23 cellular contexts compared by ENCODE assay signal in the genomic region with DNA sequence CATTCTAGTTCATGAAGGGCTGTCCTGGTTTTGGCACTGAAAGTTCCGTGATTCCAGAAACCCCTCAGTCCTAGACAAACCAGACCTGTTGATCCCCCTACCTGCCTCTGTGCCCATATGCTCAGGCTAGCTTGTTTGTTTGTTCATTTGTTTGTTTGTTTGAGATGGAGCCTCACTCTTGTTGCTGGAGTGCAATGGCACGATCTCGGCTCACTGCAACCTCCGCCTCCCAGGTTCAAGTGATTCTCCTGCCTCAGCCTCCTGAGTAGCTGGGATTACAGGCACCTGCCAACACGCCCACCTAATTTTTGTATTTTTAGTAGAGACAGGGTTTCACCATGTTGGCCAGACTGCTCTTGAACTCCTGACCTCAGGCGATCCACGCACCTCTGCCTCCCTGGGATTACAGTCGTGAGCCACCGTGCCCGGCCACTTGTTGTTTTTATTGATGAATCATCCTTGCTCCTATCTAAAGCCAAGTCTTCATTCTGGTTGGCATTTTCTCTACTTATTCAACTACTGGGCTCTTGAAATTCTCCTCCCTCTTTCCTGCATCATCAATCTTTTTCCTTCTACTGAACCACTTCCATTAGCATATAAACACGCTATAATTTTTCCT.
"Had no signal": no experiment of that assay in that cellular context is flagged by ENCODE, and none has a peak within 500 bp of the region (broad histone marks: within the 10 kb centered on the region; RNA-seq: fewer than 3 reads in every experiment).

No MANE protein-coding gene starts in this region.

- H3K4me3 ChIP-seq: colonic mucosa, hepatocyte, left lung, neural progenitor cell, right lobe of liver, transverse colon, uterus had no signal

- H3K36me3 ChIP-seq: colonic mucosa, left lung, neural progenitor cell, right lobe of liver, transverse colon, uterus had no signal

- H3K36me3 Mint-ChIP-seq: activated CD8-positive, alpha-beta memory T cell treated with anti-CD3 and anti-CD28 coated beads, Interleukin-2, amount 10 ng/mL, durations not matched to agents 7 days and 5 days; activated naive CD4-positive, alpha-beta T cell treated with anti-CD3 and anti-CD28 coated beads, Interleukin-2, amount 50 U/mL, for 24 hours; immature natural killer cell; mesothelial cell of epicardium; naive thymus-derived CD8-positive, alpha-beta T cell; neural progenitor cell; stimulated activated memory B cell treated with anti-CD40 and anti-IgM and Interleukin-4, amounts not matched to agents 10 μg/mL and 1 μg/mL and 100 μg/mL, for 72 hours had no signal

- H3K27me3 Mint-ChIP-seq: activated naive CD4-positive, alpha-beta T cell treated with anti-CD3 and anti-CD28 coated beads, Interleukin-2, amount 50 U/mL, for 24 hours; naive thymus-derived CD8-positive, alpha-beta T cell; stimulated activated memory B cell treated with anti-CD40 and anti-IgM and Interleukin-4, amounts not matched to agents 10 μg/mL and 1 μg/mL and 100 μg/mL, for 72 hours had no signal

- ATAC-seq: activated CD8-positive, alpha-beta memory T cell treated with anti-CD3 and anti-CD28 coated beads, Interleukin-2, amount 10 ng/mL, durations not matched to agents 7 days and 5 days; activated CD8-positive, alpha-beta T cell treated with anti-CD3 and anti-CD28 coated beads for 36 hours; left lung; naive thymus-derived CD8-positive, alpha-beta T cell; right lobe of liver; stimulated activated memory B cell treated with anti-CD40 and anti-IgM and Interleukin-4, amounts not matched to agents 10 μg/mL and 1 μg/mL and 100 μg/mL, for 72 hours had no signal

- H3K9me3 Mint-ChIP-seq: activated CD4-positive, alpha-beta T cell treated with anti-CD3 and anti-CD28 coated beads, Interleukin-2, amount 10 ng/mL, durations not matched to agents 7 days and 5 days; activated CD8-positive, alpha-beta T cell treated with anti-CD3 and anti-CD28 coated beads for 36 hours; activated naive CD4-positive, alpha-beta T cell treated with anti-CD3 and anti-CD28 coated beads, Interleukin-2, amount 50 U/mL, for 24 hours; mesothelial cell of epicardium; naive thymus-derived CD8-positive, alpha-beta T cell; neural progenitor cell; stimulated activated memory B cell treated with anti-CD40 and anti-IgM and Interleukin-4, amounts not matched to agents 10 μg/mL and 1 μg/mL and 100 μg/mL, for 72 hours had no signal

- H3K4me3 Mint-ChIP-seq: activated CD4-positive, alpha-beta T cell treated with anti-CD3 and anti-CD28 coated beads, Interleukin-2, amount 10 ng/mL, durations not matched to agents 7 days and 5 days; activated CD8-positive, alpha-beta memory T cell treated with anti-CD3 and anti-CD28 coated beads, Interleukin-2, amount 10 ng/mL, durations not matched to agents 7 days and 5 days; activated CD8-positive, alpha-beta T cell treated with anti-CD3 and anti-CD28 coated beads for 36 hours; activated naive CD4-positive, alpha-beta T cell treated with anti-CD3 and anti-CD28 coated beads, Interleukin-2, amount 50 U/mL, for 24 hours; immature natural killer cell; mesothelial cell of epicardium; naive thymus-derived CD8-positive, alpha-beta T cell; neural progenitor cell; stimulated activated memory B cell treated with anti-CD40 and anti-IgM and Interleukin-4, amounts not matched to agents 10 μg/mL and 1 μg/mL and 100 μg/mL, for 72 hours had no signal

- H3K4me1 ChIP-seq: colonic mucosa, left lung, neural progenitor cell, right lobe of liver, uterus had no signal

- H3K27ac ChIP-seq: colonic mucosa, foreskin keratinocyte, hepatocyte, left lung, neural progenitor cell, right lobe of liver, transverse colon, uterus, VCaP had no signal

- H3K9me3 ChIP-seq: colonic mucosa, left lung, right lobe of liver, transverse colon, uterus had no signal

- H3K27ac Mint-ChIP-seq: activated CD4-positive, alpha-beta T cell treated with anti-CD3 and anti-CD28 coated beads, Interleukin-2, amount 10 ng/mL, durations not matched to agents 7 days and 5 days; activated CD8-positive, alpha-beta memory T cell treated with anti-CD3 and anti-CD28 coated beads, Interleukin-2, amount 10 ng/mL, durations not matched to agents 7 days and 5 days; activated CD8-positive, alpha-beta T cell treated with anti-CD3 and anti-CD28 coated beads for 36 hours; activated naive CD4-positive, alpha-beta T cell treated with anti-CD3 and anti-CD28 coated beads, Interleukin-2, amount 50 U/mL, for 24 hours; immature natural killer cell; mesothelial cell of epicardium; naive thymus-derived CD8-positive, alpha-beta T cell; neural progenitor cell had no signal

- DNase-seq: activated CD4-positive, alpha-beta T cell treated with anti-CD3 and anti-CD28 coated beads, Interleukin-2, amount 10 ng/mL, durations not matched to agents 7 days and 5 days; activated CD4-positive, CD25-positive, alpha-beta regulatory T cell treated with anti-CD3 and anti-CD28 coated beads, Interleukin-2, amount 50 U/mL, for 72 hours; activated CD8-positive, alpha-beta memory T cell treated with anti-CD3 and anti-CD28 coated beads, Interleukin-2, amount 10 ng/mL, durations not matched to agents 7 days and 5 days; activated CD8-positive, alpha-beta T cell treated with anti-CD3 and anti-CD28 coated beads for 36 hours; activated gamma-delta T cell treated with Interleukin-2 at 50 U/mL for 16 hours; colonic mucosa; glutamatergic neuron; immature natural killer cell; left lung; naive thymus-derived CD8-positive, alpha-beta T cell; posterior cingulate gyrus; right lobe of liver; small intestine; stimulated activated CD4-positive, alpha-beta T cell treated with anti-CD3 and anti-CD28 coated beads, Interleukin-2, amount 100 ng/mL, for 24 hours; transverse colon; uterus had no signal

- H3K27me3 ChIP-seq: colonic mucosa, foreskin keratinocyte, hepatocyte, left lung, neural progenitor cell, right lobe of liver, transverse colon, uterus had no signal

- H3K4me1 Mint-ChIP-seq: immature natural killer cell, neural progenitor cell had no signal
